In genomic region chr22:39581303-39581702, GRCh38 we compare ENCODE assay signal across 30 cellular contexts. TPM values are rescaled to one million over a fixed set of nuclear protein-coding genes. Genes with fewer than 3 reads are reported as not detected.
"Had no signal": no experiment of that assay in that cellular context is flagged by ENCODE, and none has a peak within 500 bp of the region (broad histone marks: within the 10 kb centered on the region; RNA-seq: fewer than 3 reads in every experiment).

No MANE protein-coding gene starts in this region.

- ATAC-seq: activated CD8-positive, alpha-beta T cell treated with anti-CD3 and anti-CD28 coated beads for 36 hours; activated naive CD4-positive, alpha-beta T cell treated with anti-CD3 and anti-CD28 coated beads, Interleukin-2, amount 50 U/mL, for 72 hours; activated T-cell treated with anti-CD3 and anti-CD28 coated beads, Interleukin-2, amount 50 U/mL, for 4 hours; body of pancreas had no signal

- H3K9me3 Mint-ChIP-seq: activated CD4-positive, alpha-beta memory T cell treated with anti-CD3 and anti-CD28 coated beads for 36 hours; activated CD8-positive, alpha-beta T cell treated with anti-CD3 and anti-CD28 coated beads for 36 hours; activated naive CD4-positive, alpha-beta T cell treated with anti-CD3 and anti-CD28 coated beads for 36 hours; activated naive CD8-positive, alpha-beta T cell treated with anti-CD3 and anti-CD28 coated beads for 36 hours; activated T-cell treated with anti-CD3 and anti-CD28 coated beads, Interleukin-2, amount 50 U/mL, for 4 hours had no signal

- H3K27ac Mint-ChIP-seq: activated B cell treated with CpG ODN at 0.5 μM for 24 hours; activated CD4-positive, alpha-beta memory T cell treated with anti-CD3 and anti-CD28 coated beads for 36 hours; activated CD4-positive, alpha-beta T cell treated with anti-CD3 and anti-CD28 coated beads, Interleukin-2, amount 10 ng/mL, durations not matched to agents 24 days and 14 days; activated CD8-positive, alpha-beta T cell treated with anti-CD3 and anti-CD28 coated beads for 36 hours; activated naive CD4-positive, alpha-beta T cell treated with anti-CD3 and anti-CD28 coated beads for 36 hours; activated naive CD8-positive, alpha-beta T cell treated with anti-CD3 and anti-CD28 coated beads for 36 hours; T-helper 1 cell treated with Interleukin-12 subunit alpha and Interleukin-12 subunit beta and Interleukin-4 antibody, amounts not matched to agents 30 μg/mL and 1 μg/mL, for 36 hours; T-helper 2 cell treated with Interferon-gamma antibody and Interleukin-4, amounts not matched to agents 5 μg/mL and 100 μg/mL, for 36 hours had no signal

- DNase-seq: activated B cell treated with CpG ODN at 0.5 μM for 24 hours; activated CD4-positive, alpha-beta memory T cell treated with anti-CD3 and anti-CD28 coated beads for 36 hours; activated CD4-positive, alpha-beta T cell treated with anti-CD3 and anti-CD28 coated beads for 4 hours; activated CD4-positive, alpha-beta T cell treated with anti-CD3 and anti-CD28 coated beads, Interleukin-2, amount 10 ng/mL, durations not matched to agents 24 days and 14 days; activated CD4-positive, alpha-beta T cell treated with anti-CD3 and anti-CD28 coated beads, Interleukin-2, amount 50 U/mL, for 1 hour; activated CD4-positive, alpha-beta T cell treated with anti-CD3 and anti-CD28 coated beads, Interleukin-2, amount 50 U/mL, for 4 hours; activated CD4-positive, CD25-positive, alpha-beta regulatory T cell treated with anti-CD3 and anti-CD28 coated beads, Interleukin-2, amount 50 U/mL, for 72 hours; activated CD8-positive, alpha-beta memory T cell treated with anti-CD3 and anti-CD28 coated beads, Interleukin-2, amount 50 U/mL, for 4 hours; activated CD8-positive, alpha-beta T cell treated with anti-CD3 and anti-CD28 coated beads for 36 hours; activated effector memory CD4-positive, alpha-beta T cell treated with anti-CD3 and anti-CD28 coated beads, Interleukin-2, amount 50 U/mL, for 16 hours; activated gamma-delta T cell treated with Interleukin-2 at 50 U/mL for 16 hours; activated naive CD4-positive, alpha-beta T cell; activated naive CD4-positive, alpha-beta T cell treated with anti-CD3 and anti-CD28 coated beads for 36 hours; activated naive CD4-positive, alpha-beta T cell treated with anti-CD3 and anti-CD28 coated beads, Interleukin-2, amount 50 U/mL, for 16 hours; activated naive CD8-positive, alpha-beta T cell treated with anti-CD3 and anti-CD28 coated beads for 36 hours; activated T-cell treated with anti-CD3 and anti-CD28 coated beads for 4 hours; activated T-cell treated with anti-CD3 and anti-CD28 coated beads, Interleukin-2, amount 50 U/mL, for 1 hour; activated T-cell treated with anti-CD3 and anti-CD28 coated beads, Interleukin-2, amount 50 U/mL, for 4 hours; adrenal gland; amniotic stem cell; aorta; body of pancreas; brain microvascular endothelial cell; central memory CD4-positive, alpha-beta T cell; T-helper 1 cell; T-helper 2 cell; T-helper 9 cell had no signal

- H3K4me3 Mint-ChIP-seq: activated B cell treated with CpG ODN at 0.5 μM for 24 hours; activated CD4-positive, alpha-beta memory T cell treated with anti-CD3 and anti-CD28 coated beads for 36 hours; activated CD4-positive, alpha-beta T cell treated with anti-CD3 and anti-CD28 coated beads, Interleukin-2, amount 10 ng/mL, durations not matched to agents 24 days and 14 days; activated CD8-positive, alpha-beta T cell treated with anti-CD3 and anti-CD28 coated beads for 36 hours; activated naive CD4-positive, alpha-beta T cell treated with anti-CD3 and anti-CD28 coated beads for 36 hours; activated naive CD8-positive, alpha-beta T cell treated with anti-CD3 and anti-CD28 coated beads for 36 hours; activated T-cell treated with anti-CD3 and anti-CD28 coated beads, Interleukin-2, amount 50 U/mL, for 4 hours; T-helper 1 cell treated with Interleukin-12 subunit alpha and Interleukin-12 subunit beta and Interleukin-4 antibody, amounts not matched to agents 30 μg/mL and 1 μg/mL, for 36 hours; T-helper 2 cell treated with Interferon-gamma antibody and Interleukin-4, amounts not matched to agents 5 μg/mL and 100 μg/mL, for 36 hours had no signal

- H3K4me1 Mint-ChIP-seq: activated CD4-positive, alpha-beta T cell treated with anti-CD3 and anti-CD28 coated beads, Interleukin-2, amount 10 ng/mL, durations not matched to agents 24 days and 14 days; activated naive CD8-positive, alpha-beta T cell treated with anti-CD3 and anti-CD28 coated beads for 36 hours had no signal

- H3K36me3 Mint-ChIP-seq: activated CD4-positive, alpha-beta memory T cell treated with anti-CD3 and anti-CD28 coated beads for 36 hours; activated naive CD4-positive, alpha-beta T cell treated with anti-CD3 and anti-CD28 coated beads, Interleukin-2, amount 50 U/mL, for 72 hours; activated naive CD8-positive, alpha-beta T cell treated with anti-CD3 and anti-CD28 coated beads for 36 hours had no signal

RNA-seq across cellular contexts. Expression of gene CACNA1I, which starts 10.8 kb away (rescaled TPM):
- total RNA-seq: activated B cell treated with CpG ODN at 0.5 μM for 24 hours had no signal
